10 cellular contexts compared by ENCODE assay signal in the genomic region with DNA sequence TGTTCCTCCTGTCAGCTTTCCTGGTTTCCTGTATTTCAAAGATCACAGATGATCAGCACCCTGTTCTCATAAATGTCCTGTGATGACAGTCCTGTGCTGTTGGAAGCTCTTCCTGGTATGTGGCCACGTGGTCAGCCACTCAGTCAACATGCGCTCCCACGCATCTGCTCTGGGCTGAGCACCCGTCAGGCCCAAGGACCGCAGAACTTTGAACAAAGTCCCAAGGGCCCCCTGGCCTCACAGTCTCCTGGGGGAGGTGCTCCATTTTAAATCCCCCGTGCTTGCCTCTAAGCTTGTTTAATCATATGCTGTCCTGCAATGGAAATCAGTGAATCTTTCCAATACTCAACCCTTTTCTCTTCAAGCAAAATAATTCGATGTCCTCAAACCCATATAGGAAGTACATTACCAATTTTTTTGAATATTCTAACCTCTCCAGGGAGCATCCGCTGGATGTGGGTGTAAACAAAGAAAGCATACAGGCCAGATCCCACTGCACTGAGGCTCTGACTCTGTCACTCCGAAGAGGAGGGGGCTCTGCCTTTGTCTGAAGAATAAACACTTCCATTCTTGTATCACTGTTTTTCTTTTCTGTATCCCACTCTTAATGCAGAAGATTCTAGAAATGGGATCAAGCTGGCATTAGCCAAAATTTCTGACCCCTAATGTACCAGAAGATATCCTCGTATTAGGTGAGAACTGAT.
A peak's percentile ranks its signal among the peaks of the same experiment; 100 is the strongest.
DNase-seq lines count a peak whose midpoint lies in the region; ATAC-seq lines count a peak whose summit lies in the region.
"Had no signal": no experiment of that assay in that cellular context is flagged by ENCODE, and none has a peak within 500 bp of the region (broad histone marks: within the 10 kb centered on the region; RNA-seq: fewer than 3 reads in every experiment).

No MANE protein-coding gene starts in this region.

- DNase-seq in activated T-cell treated with anti-CD3 and anti-CD28 coated beads, Interleukin-2, amount 50 U/mL, for 24 hours: no peak
- DNase-seq in activated T-cell treated with anti-CD3 and anti-CD28 coated beads, Interleukin-2, amount 50 U/mL, for 48 hours: no peak
- DNase-seq in stimulated activated naive B cell treated with anti-CD40 and anti-IgM and Interleukin-4, amounts not matched to agents 10 μg/mL and 1 μg/mL and 100 μg/mL, for 72 hours: peak; percentile 72
- no peak for DNase-seq in NCI-H1092 (lab: John Stamatoyannopoulos, UW)
- DNase-seq in NCI-H69 (lab: John Stamatoyannopoulos, UW): no peak
- DNase-seq in activated effector memory CD4-positive, alpha-beta T cell treated with anti-CD3 and anti-CD28 coated beads, Interleukin-2, amount 50 U/mL, for 16 hours: no peak
- DNase-seq: OCI-M1 had no signal

- H3K27ac Mint-ChIP-seq in activated T-cell treated with anti-CD3 and anti-CD28 coated beads, Interleukin-2, amount 50 U/mL, for 24 hours: peak overlapping the region; percentile 28
- peak overlapping the region; percentile 53 for H3K27ac Mint-ChIP-seq in stimulated activated naive B cell treated with anti-CD40 and anti-IgM and Interleukin-4, amounts not matched to agents 10 μg/mL and 1 μg/mL and 100 μg/mL, for 72 hours
- H3K27ac Mint-ChIP-seq: dendritic cell treated with granulocyte-macrophage colony-stimulating factor and Interleukin-4, amounts not matched to agents 40 ng/mL and 50 ng/mL, for 4 days had no signal

- peaks cover 24% of the 10 kb centered on the region for H3K4me1 Mint-ChIP-seq in activated T-cell treated with anti-CD3 and anti-CD28 coated beads, Interleukin-2, amount 50 U/mL, for 24 hours (ENCODE audit: low read depth)
- peaks cover 30 to 39% of the 10 kb centered on the region in 2 donors for H3K4me1 Mint-ChIP-seq in stimulated activated naive B cell treated with anti-CD40 and anti-IgM and Interleukin-4, amounts not matched to agents 10 μg/mL and 1 μg/mL and 100 μg/mL, for 72 hours

- H3K27me3 Mint-ChIP-seq in activated T-cell treated with anti-CD3 and anti-CD28 coated beads, Interleukin-2, amount 50 U/mL, for 24 hours: no peaks in the 10 kb centered on the region
- H3K27me3 Mint-ChIP-seq in stimulated activated naive B cell treated with anti-CD40 and anti-IgM and Interleukin-4, amounts not matched to agents 10 μg/mL and 1 μg/mL and 100 μg/mL, for 72 hours: no peaks in the 10 kb centered on the region
- H3K27me3 Mint-ChIP-seq: dendritic cell treated with granulocyte-macrophage colony-stimulating factor and Interleukin-4, amounts not matched to agents 40 ng/mL and 50 ng/mL, for 4 days had no signal

- ATAC-seq in HG03095 (IDR thresholded peaks at IDR 0.05; ENCODE audit: unreplicated experiment): peak; percentile 61
- ATAC-seq in stimulated activated naive B cell treated with anti-CD40 and anti-IgM and Interleukin-4, amounts not matched to agents 10 μg/mL and 1 μg/mL and 100 μg/mL, for 72 hours (replicated peaks): peak; percentile 93

- no peaks in the 10 kb centered on the region for H3K9me3 Mint-ChIP-seq in activated T-cell treated with anti-CD3 and anti-CD28 coated beads, Interleukin-2, amount 50 U/mL, for 24 hours
- no peaks in the 10 kb centered on the region for H3K9me3 Mint-ChIP-seq in stimulated activated naive B cell treated with anti-CD40 and anti-IgM and Interleukin-4, amounts not matched to agents 10 μg/mL and 1 μg/mL and 100 μg/mL, for 72 hours
- H3K9me3 Mint-ChIP-seq: dendritic cell treated with granulocyte-macrophage colony-stimulating factor and Interleukin-4, amounts not matched to agents 40 ng/mL and 50 ng/mL, for 4 days had no signal

- peaks cover 59% of the 10 kb centered on the region for H3K36me3 Mint-ChIP-seq in activated T-cell treated with anti-CD3 and anti-CD28 coated beads, Interleukin-2, amount 50 U/mL, for 24 hours (ENCODE audit: low read depth)
- H3K36me3 Mint-ChIP-seq in stimulated activated naive B cell treated with anti-CD40 and anti-IgM and Interleukin-4, amounts not matched to agents 10 μg/mL and 1 μg/mL and 100 μg/mL, for 72 hours: peaks cover 43 to 50% of the 10 kb centered on the region in 2 donors

- peak overlapping the region; percentile 87 for H3K27ac ChIP-seq in cingulate gyrus (ENCODE audit: low read depth, low read length)

- H3K4me3 Mint-ChIP-seq in activated T-cell treated with anti-CD3 and anti-CD28 coated beads, Interleukin-2, amount 50 U/mL, for 24 hours: no peak overlapping the region
- peak overlapping the region in 1 of 2 donors; percentile 17 for H3K4me3 Mint-ChIP-seq in stimulated activated naive B cell treated with anti-CD40 and anti-IgM and Interleukin-4, amounts not matched to agents 10 μg/mL and 1 μg/mL and 100 μg/mL, for 72 hours
- H3K4me3 Mint-ChIP-seq: dendritic cell treated with granulocyte-macrophage colony-stimulating factor and Interleukin-4, amounts not matched to agents 40 ng/mL and 50 ng/mL, for 4 days had no signal
